17 cellular contexts compared by ENCODE assay signal in genomic region chr3:30368978-30369377, GRCh38.
DNase-seq lines count a peak whose midpoint lies in the region; ATAC-seq and TF ChIP-seq lines count a peak whose summit lies in the region.
"Had no signal": no experiment of that assay in that cellular context is flagged by ENCODE, and none has a peak within 500 bp of the region (broad histone marks: within the 10 kb centered on the region; RNA-seq: fewer than 3 reads in every experiment).

No MANE protein-coding gene starts in this region.

- BruUV-seq in mammary epithelial cell (replicated peaks; lab: Mats Ljungman, UMichigan): no TSS peak

- H3K27me3 ChIP-seq in BJ (ENCODE audit: control insufficient read depth, insufficient read depth, low read length) (no peaks in the 10 kb centered on the region), mammary epithelial cell (ENCODE audit: insufficient read depth, low read length) (no peaks in the 10 kb centered on the region), lung (ENCODE audit: control insufficient read depth, insufficient read depth) (no peaks in the 10 kb centered on the region)
- H3K27me3 ChIP-seq: heart right ventricle had no signal

- no peak overlapping the region for H3K27ac Mint-ChIP-seq in activated CD8-positive, alpha-beta memory T cell treated with anti-CD3 and anti-CD28 coated beads, Interleukin-2, amount 10 ng/mL, durations not matched to agents 7 days and 5 days
- no peak overlapping the region for H3K27ac Mint-ChIP-seq in CD14-positive monocyte
- no peak overlapping the region for H3K27ac Mint-ChIP-seq in activated naive CD4-positive, alpha-beta T cell treated with anti-CD3 and anti-CD28 coated beads, Interleukin-2, amount 10 ng/mL, durations not matched to agents 7 days and 5 days
- H3K27ac Mint-ChIP-seq: activated CD4-positive, alpha-beta T cell treated with anti-CD3 and anti-CD28 coated beads, Interleukin-2, amount 10 ng/mL, durations not matched to agents 7 days and 5 days; activated naive CD8-positive, alpha-beta T cell treated with anti-CD3 and anti-CD28 coated beads, Interleukin-2, amount 50 U/mL, for 24 hours; activated T-cell treated with anti-CD3 and anti-CD28 coated beads, Interleukin-2, amount 50 U/mL, for 24 hours; CD4-positive, alpha-beta memory T cell; HFFc6 had no signal

- no peaks in the 10 kb centered on the region for H3K36me3 ChIP-seq in BJ (ENCODE audit: control insufficient read depth, insufficient read depth, low read length)
- no peaks in the 10 kb centered on the region for H3K36me3 ChIP-seq in mammary epithelial cell (ENCODE audit: insufficient read depth, low read length)
- no peaks in the 10 kb centered on the region for H3K36me3 ChIP-seq in lung (ENCODE audit: control insufficient read depth in 2 of 2, insufficient read depth in 2 of 2, low read length in 2 of 2)
- H3K36me3 ChIP-seq: heart right ventricle had no signal

- H3K27me3 Mint-ChIP-seq in activated CD8-positive, alpha-beta memory T cell treated with anti-CD3 and anti-CD28 coated beads, Interleukin-2, amount 10 ng/mL, durations not matched to agents 7 days and 5 days: peaks cover 6% of the 10 kb centered on the region
- H3K27me3 Mint-ChIP-seq in CD14-positive monocyte (ENCODE audit: low read depth in 3 of 3): no peaks in the 10 kb centered on the region
- H3K27me3 Mint-ChIP-seq in activated naive CD4-positive, alpha-beta T cell treated with anti-CD3 and anti-CD28 coated beads, Interleukin-2, amount 10 ng/mL, durations not matched to agents 7 days and 5 days: peaks cover 9% of the 10 kb centered on the region
- H3K27me3 Mint-ChIP-seq: activated CD4-positive, alpha-beta T cell treated with anti-CD3 and anti-CD28 coated beads, Interleukin-2, amount 10 ng/mL, durations not matched to agents 7 days and 5 days; activated naive CD8-positive, alpha-beta T cell treated with anti-CD3 and anti-CD28 coated beads, Interleukin-2, amount 50 U/mL, for 24 hours; activated T-cell treated with anti-CD3 and anti-CD28 coated beads, Interleukin-2, amount 50 U/mL, for 24 hours had no signal

- peaks cover 2% of the 10 kb centered on the region for H3K9me3 Mint-ChIP-seq in activated CD8-positive, alpha-beta memory T cell treated with anti-CD3 and anti-CD28 coated beads, Interleukin-2, amount 10 ng/mL, durations not matched to agents 7 days and 5 days (ENCODE audit: low read depth)
- peaks cover 0 to 6% (median 0%) of the 10 kb centered on the region in 7 donors for H3K9me3 Mint-ChIP-seq in CD14-positive monocyte
- peaks cover 11% of the 10 kb centered on the region for H3K9me3 Mint-ChIP-seq in activated naive CD4-positive, alpha-beta T cell treated with anti-CD3 and anti-CD28 coated beads, Interleukin-2, amount 10 ng/mL, durations not matched to agents 7 days and 5 days

- no peaks in the 10 kb centered on the region for H3K4me1 Mint-ChIP-seq in activated CD8-positive, alpha-beta memory T cell treated with anti-CD3 and anti-CD28 coated beads, Interleukin-2, amount 10 ng/mL, durations not matched to agents 7 days and 5 days
- no peaks in the 10 kb centered on the region for H3K4me1 Mint-ChIP-seq in CD14-positive monocyte
- no peaks in the 10 kb centered on the region for H3K4me1 Mint-ChIP-seq in activated naive CD4-positive, alpha-beta T cell treated with anti-CD3 and anti-CD28 coated beads, Interleukin-2, amount 10 ng/mL, durations not matched to agents 7 days and 5 days
- H3K4me1 Mint-ChIP-seq: activated CD4-positive, alpha-beta T cell treated with anti-CD3 and anti-CD28 coated beads, Interleukin-2, amount 10 ng/mL, durations not matched to agents 7 days and 5 days; activated naive CD8-positive, alpha-beta T cell treated with anti-CD3 and anti-CD28 coated beads, Interleukin-2, amount 50 U/mL, for 24 hours had no signal

- H3K4me1 ChIP-seq in mammary epithelial cell (ENCODE audit: insufficient read depth, low read length) (peaks cover 8% of the 10 kb centered on the region), lung (ENCODE audit: control insufficient read depth in 2 of 2, insufficient read depth in 2 of 2, low read length in 2 of 2) (peaks cover 0 to 2% of the 10 kb centered on the region in 2 donors)

- H3K27ac ChIP-seq in mammary epithelial cell (ENCODE audit: insufficient read depth, low read depth, low read length) (no peak overlapping the region), lung (ENCODE audit: low read depth in 1 of 2, low read length in 1 of 2) (peak overlapping the region in 1 of 2 donors; percentile 9)

- peak; percentile 41 for DNase-seq in BJ (ENCODE audit: low read depth)
- DNase-seq in HS-5 (ENCODE audit: low read depth): peak; percentile 34
- no peak for DNase-seq in mammary epithelial cell
- DNase-seq in lung (ENCODE audit: low spot score): no peak
- no peak for DNase-seq in activated CD8-positive, alpha-beta memory T cell treated with anti-CD3 and anti-CD28 coated beads, Interleukin-2, amount 10 ng/mL, durations not matched to agents 7 days and 5 days
- DNase-seq in CD14-positive monocyte (ENCODE audit: low spot score): no peak
- no peak for DNase-seq in activated CD4-positive, alpha-beta T cell treated with anti-CD3 and anti-CD28 coated beads for 4 hours
- DNase-seq in activated naive CD4-positive, alpha-beta T cell treated with anti-CD3 and anti-CD28 coated beads, Interleukin-2, amount 10 ng/mL, durations not matched to agents 7 days and 5 days: no peak
- DNase-seq: activated CD4-positive, alpha-beta T cell treated with anti-CD3 and anti-CD28 coated beads, Interleukin-2, amount 10 ng/mL, durations not matched to agents 7 days and 5 days; activated naive CD8-positive, alpha-beta T cell treated with anti-CD3 and anti-CD28 coated beads, Interleukin-2, amount 50 U/mL, for 24 hours; activated T-cell treated with anti-CD3 and anti-CD28 coated beads, Interleukin-2, amount 50 U/mL, for 24 hours; CD4-positive, alpha-beta memory T cell; heart right ventricle; HFFc6; mucosa of descending colon; NCI-H2081; SHP77 treated with DMSO at 0.1 percent for 48 hours had no signal

- dilution Hi-C loops in mammary epithelial cell (cut with HindIII; ENCODE audit: low sequenced_read_pairs): no loop called here

- H3K9me3 ChIP-seq in mammary epithelial cell (replicated peaks; ENCODE audit: insufficient read depth, low read length) (no peaks in the 10 kb centered on the region), lung (ENCODE audit: control insufficient read depth in 2 of 2, insufficient read depth in 1 of 2, low read length in 1 of 2) (no peaks in the 10 kb centered on the region)
- H3K9me3 ChIP-seq: mucosa of descending colon had no signal

- in situ Hi-C loops in mammary epithelial cell (cut with MboI; ENCODE audit: low sequenced_read_pairs in 2 of 2): no loop called here

- TF ChIP-seq CTCF in BJ (IDR thresholded peaks at IDR 0.05; ENCODE audit: insufficient read depth, low read depth, low read length) (no peak), mammary epithelial cell (conservative IDR thresholded peaks at IDR 0.05 in 1 of 2, IDR thresholded peaks at IDR 0.05 in 1 of 2; ENCODE audit: extremely low read depth in 1 of 2, insufficient read depth in 1 of 2, low read depth in 1 of 2, low read length in 2 of 2) (no peak), lung (IDR thresholded peaks at IDR 0.05; ENCODE audit: control extremely low read depth, extremely low read depth) (no peak), CD14-positive monocyte (IDR thresholded peaks at IDR 0.05) (no peak)

- no peak overlapping the region for H3K4me3 Mint-ChIP-seq in activated CD8-positive, alpha-beta memory T cell treated with anti-CD3 and anti-CD28 coated beads, Interleukin-2, amount 10 ng/mL, durations not matched to agents 7 days and 5 days
- H3K4me3 Mint-ChIP-seq in CD14-positive monocyte: no peak overlapping the region
- no peak overlapping the region for H3K4me3 Mint-ChIP-seq in activated naive CD4-positive, alpha-beta T cell treated with anti-CD3 and anti-CD28 coated beads, Interleukin-2, amount 10 ng/mL, durations not matched to agents 7 days and 5 days
- H3K4me3 Mint-ChIP-seq: activated CD4-positive, alpha-beta T cell treated with anti-CD3 and anti-CD28 coated beads, Interleukin-2, amount 10 ng/mL, durations not matched to agents 7 days and 5 days; activated naive CD8-positive, alpha-beta T cell treated with anti-CD3 and anti-CD28 coated beads, Interleukin-2, amount 50 U/mL, for 24 hours; activated T-cell treated with anti-CD3 and anti-CD28 coated beads, Interleukin-2, amount 50 U/mL, for 24 hours; CD4-positive, alpha-beta memory T cell; HFFc6 had no signal

- no peak overlapping the region for H3K9ac ChIP-seq in mammary epithelial cell (ENCODE audit: insufficient read depth, low read length)

- H3K4me3 ChIP-seq in BJ (ENCODE audit: low read depth, low read length): no peak overlapping the region
- H3K4me3 ChIP-seq in mammary epithelial cell (replicated peaks in 1 of 3; ENCODE audit: insufficient read depth in 1 of 3, low read depth in 2 of 3, low read length in 3 of 3): no peak overlapping the region
- no peak overlapping the region for H3K4me3 ChIP-seq in lung
- H3K4me3 ChIP-seq: heart right ventricle, mucosa of descending colon had no signal

- no peak overlapping the region for H3K4me2 ChIP-seq in mammary epithelial cell (ENCODE audit: insufficient read depth, low read depth, low read length)

- peaks cover 7% of the 10 kb centered on the region for H3K36me3 Mint-ChIP-seq in activated CD8-positive, alpha-beta memory T cell treated with anti-CD3 and anti-CD28 coated beads, Interleukin-2, amount 10 ng/mL, durations not matched to agents 7 days and 5 days
- no peaks in the 10 kb centered on the region for H3K36me3 Mint-ChIP-seq in CD14-positive monocyte
- peaks cover 1% of the 10 kb centered on the region for H3K36me3 Mint-ChIP-seq in activated naive CD4-positive, alpha-beta T cell treated with anti-CD3 and anti-CD28 coated beads, Interleukin-2, amount 10 ng/mL, durations not matched to agents 7 days and 5 days

- H2AFZ ChIP-seq in mammary epithelial cell (ENCODE audit: low read depth, low read length): peak overlapping the region; percentile 53

- POLR2A ChIA-PET in BJ (lab: Charles Lee): interaction anchor here (0.7 kb wide), 1 partner anchor 26 kb away, joined by 4 read pairs; no protein-coding TSS in a partner anchor

- H3K79me2 ChIP-seq in mammary epithelial cell (ENCODE audit: insufficient read depth, low read length): no peaks in the 10 kb centered on the region

- intact Hi-C loops in mammary epithelial cell (cut with micrococcal nuclease) (no loop called here), CD14-positive monocyte (cut with micrococcal nuclease) (no loop called here)

- no peaks in the 10 kb centered on the region for H4K20me1 ChIP-seq in mammary epithelial cell (ENCODE audit: insufficient read depth, low read length)

- peak; percentile 48 for ATAC-seq in lung (ENCODE audit: insufficient read depth, low FRiP score)
- no peak for ATAC-seq in activated CD8-positive, alpha-beta memory T cell treated with anti-CD3 and anti-CD28 coated beads, Interleukin-2, amount 10 ng/mL, durations not matched to agents 7 days and 5 days
- ATAC-seq: activated naive CD8-positive, alpha-beta T cell treated with anti-CD3 and anti-CD28 coated beads, Interleukin-2, amount 50 U/mL, for 24 hours; mucosa of descending colon had no signal

- CTCF ChIA-PET in BJ (lab: Yijun Ruan, JAX) (interaction anchor here (1.2 kb wide), 1 partner anchor 13 kb away, joined by 6 read pairs; no protein-coding TSS in a partner anchor), mammary epithelial cell (lab: Charles Lee; ENCODE audit: low non-redundant PET) (no interaction called here)
- CTCF ChIA-PET in activated CD8-positive, alpha-beta memory T cell treated with anti-CD3 and anti-CD28 coated beads, Interleukin-2, amount 10 ng/mL, durations not matched to agents 7 days and 5 days (lab: Charles Lee): no interaction called here
- CTCF ChIA-PET in activated naive CD4-positive, alpha-beta T cell treated with anti-CD3 and anti-CD28 coated beads, Interleukin-2, amount 10 ng/mL, durations not matched to agents 7 days and 5 days (lab: Charles Lee): no interaction called here

Comparison
In these comparisons a context has a peak if more than half of its experiments do, and no peak if none do; other contexts are left out.
1. DNase-seq: peak in BJ (single experiment) and HS-5 (single experiment); none in mammary epithelial cell (single experiment), lung (single experiment), activated CD8-positive, alpha-beta memory T cell treated with anti-CD3 and anti-CD28 coated beads, Interleukin-2, amount 10 ng/mL, durations not matched to agents 7 days and 5 days (single experiment), CD14-positive monocyte (single experiment), activated CD4-positive, alpha-beta T cell treated with anti-CD3 and anti-CD28 coated beads for 4 hours (0 of 2) and activated naive CD4-positive, alpha-beta T cell treated with anti-CD3 and anti-CD28 coated beads, Interleukin-2, amount 10 ng/mL, durations not matched to agents 7 days and 5 days (single experiment).